In genomic region chr11:107397357-107397756, GRCh38 we compare ENCODE assay signal across 14 cellular contexts.
DNase-seq lines count a peak whose midpoint lies in the region; ATAC-seq, FAIRE-seq and TF ChIP-seq lines count a peak whose summit lies in the region.
"Had no signal": no experiment of that assay in that cellular context is flagged by ENCODE, and none has a peak within 500 bp of the region (broad histone marks: within the 10 kb centered on the region; RNA-seq: fewer than 3 reads in every experiment).

No MANE protein-coding gene starts in this region.

- no peak for FAIRE-seq in A549 (lab: Jason Lieb, UNC)
- FAIRE-seq: GM19239 had no signal

- H3K36me3 Mint-ChIP-seq in activated CD8-positive, alpha-beta T cell treated with anti-CD3 and anti-CD28 coated beads, Interleukin-2, amount 10 ng/mL, durations not matched to agents 7 days and 5 days (ENCODE audit: low read depth), result peaks cover 34% of the 10 kb centered on the region

- DNase-seq in A549 (ENCODE audit: low read depth in 1 of 2, low spot score in 1 of 2), result peak in 1 of 2 experiments; percentile 16
- peak; percentile 1 for DNase-seq in astrocyte of the hippocampus (ENCODE audit: low read depth, low spot score)
- peak; percentile 40 for DNase-seq in iPS-NIHi11 (ENCODE audit: low spot score)
- DNase-seq in OCI-M2 (lab: John Stamatoyannopoulos, UW; ENCODE audit: unreplicated experiment), result no peak
- no peak for DNase-seq in activated CD8-positive, alpha-beta T cell treated with anti-CD3 and anti-CD28 coated beads, Interleukin-2, amount 10 ng/mL, durations not matched to agents 7 days and 5 days
- DNase-seq: sigmoid colon; stimulated activated CD4-positive, alpha-beta T cell treated with anti-CD3 and anti-CD28 coated beads, Interleukin-4, amount 100 ng/mL, for 1 hour; thyroid gland had no signal

- no peaks in the 10 kb centered on the region for H3K4me1 Mint-ChIP-seq in activated CD8-positive, alpha-beta T cell treated with anti-CD3 and anti-CD28 coated beads, Interleukin-2, amount 10 ng/mL, durations not matched to agents 7 days and 5 days (ENCODE audit: low read depth)

- H3K9me3 ChIP-seq in A549 (no peaks in the 10 kb centered on the region), HEK293 (ENCODE audit: control insufficient read depth, insufficient read depth, low read depth, low read length) (no peaks in the 10 kb centered on the region)
- H3K9me3 ChIP-seq: sigmoid colon, thyroid gland had no signal

- no peak for TF ChIP-seq CTCF in A549 (IDR thresholded peaks at IDR 0.05)
- TF ChIP-seq CTCF in HEK293 (tag by site-specific recombination; IDR thresholded peaks at IDR 0.05), result no peak

- no peak for TF ChIP-seq POLR2A in A549 (IDR thresholded peaks at IDR 0.05; ENCODE audit: low read length)

- H3K4me3 ChIP-seq in A549, result no peak overlapping the region
- H3K4me3 ChIP-seq in HEK293 (ENCODE audit: low read depth, low read length), result no peak overlapping the region
- H3K4me3 ChIP-seq: coronary artery, sigmoid colon, thyroid gland had no signal

- no peak overlapping the region for H3K4me3 Mint-ChIP-seq in activated CD8-positive, alpha-beta T cell treated with anti-CD3 and anti-CD28 coated beads, Interleukin-2, amount 10 ng/mL, durations not matched to agents 7 days and 5 days

- no peak overlapping the region for H3K27ac Mint-ChIP-seq in activated CD8-positive, alpha-beta T cell treated with anti-CD3 and anti-CD28 coated beads, Interleukin-2, amount 10 ng/mL, durations not matched to agents 7 days and 5 days

- H3K27ac ChIP-seq in A549 (peak overlapping the region; percentile 14 to 49; a peak in 2 of 6 replicates), HEK293 (ENCODE audit: extremely low read depth, low read depth, low read length) (no peak overlapping the region)
- H3K27ac ChIP-seq: coronary artery, sigmoid colon, thyroid gland had no signal

- no peak for TF ChIP-seq RAD21 in A549 (conservative IDR thresholded peaks at IDR 0.05 in 1 of 2, IDR thresholded peaks at IDR 0.05 in 1 of 2)

- H3K27me3 Mint-ChIP-seq in activated CD8-positive, alpha-beta T cell treated with anti-CD3 and anti-CD28 coated beads, Interleukin-2, amount 10 ng/mL, durations not matched to agents 7 days and 5 days (ENCODE audit: low read depth), result no peaks in the 10 kb centered on the region

- no peak for ATAC-seq in A549
- ATAC-seq in HG02588 (IDR thresholded peaks at IDR 0.05; ENCODE audit: unreplicated experiment), result no peak
- no peak for ATAC-seq in activated CD8-positive, alpha-beta T cell treated with anti-CD3 and anti-CD28 coated beads, Interleukin-2, amount 10 ng/mL, durations not matched to agents 7 days and 5 days
- ATAC-seq in GM18873 (IDR thresholded peaks at IDR 0.05; ENCODE audit: low FRiP score, unreplicated experiment), result no peak
- ATAC-seq: SK-N-SH treated with all-trans-retinoic acid at 6 μM for 48 hours had no signal

- TF ChIP-seq EP300 in A549 (IDR thresholded peaks at IDR 0.05), result no peak

- no peak overlapping the region for H3K4me2 ChIP-seq in A549

- H3K36me3 ChIP-seq in HEK293 (ENCODE audit: control insufficient read depth in 2 of 2, insufficient read depth in 1 of 2, low read length in 2 of 2), result peaks cover 0 to 8% of the 10 kb centered on the region in 2 experiments; a peak in 1 of 3 replicates

- H3K4me1 ChIP-seq in A549 (peaks cover 7% of the 10 kb centered on the region; the same call in 2 of the 3 replicates), HEK293 (ENCODE audit: control insufficient read depth, insufficient read depth, low read length) (no peaks in the 10 kb centered on the region)
- H3K4me1 ChIP-seq: sigmoid colon, thyroid gland had no signal

- no peaks in the 10 kb centered on the region for H3K9me3 Mint-ChIP-seq in activated CD8-positive, alpha-beta T cell treated with anti-CD3 and anti-CD28 coated beads, Interleukin-2, amount 10 ng/mL, durations not matched to agents 7 days and 5 days (ENCODE audit: insufficient read depth)

- WGBS in A549 (ENCODE audit: missing lambda C conversion rate), result no CpG with 5 or more reads among the region's 4 CpGs

- CTCF ChIA-PET in A549 (lab: Yijun Ruan, JAX) (interaction anchor here (1.5 kb wide), 1 partner anchor 12 kb away, joined by 3 read pairs; no protein-coding TSS in a partner anchor), HEK293 (lab: Yijun Ruan, JAX) (no interaction called here)
- CTCF ChIA-PET in activated CD8-positive, alpha-beta T cell treated with anti-CD3 and anti-CD28 coated beads, Interleukin-2, amount 10 ng/mL, durations not matched to agents 7 days and 5 days (lab: Charles Lee), result no interaction called here

- POLR2A ChIA-PET in A549 (lab: Yijun Ruan, JAX), result no interaction called here
- POLR2A ChIA-PET in HEK293 (lab: Yijun Ruan, JAX), result no interaction called here
- POLR2A ChIA-PET in activated CD8-positive, alpha-beta T cell treated with anti-CD3 and anti-CD28 coated beads, Interleukin-2, amount 10 ng/mL, durations not matched to agents 7 days and 5 days (lab: Charles Lee), result no interaction called here

TF ChIP-seq in A549, 52 proteins besides CTCF, POLR2A, EP300 and RAD21 (continues in another document):
- TF ChIP-seq SMC3 (IDR thresholded peaks at IDR 0.05) (no peak), FOSL2 (IDR thresholded peaks at IDR 0.05) (no peak), FOSL2 (CRISPR knock-in tag; IDR thresholded peaks at IDR 0.05) (no peak), HDAC2 (IDR thresholded peaks at IDR 0.05) (no peak), HOXB13 (CRISPR knock-in tag; IDR thresholded peaks at IDR 0.05; ENCODE audit: low read depth) (no peak), FOXS1 (CRISPR knock-in tag; IDR thresholded peaks at IDR 0.05) (no peak), JUNB (IDR thresholded peaks at IDR 0.05) (no peak), HMGXB4 (CRISPR knock-in tag; IDR thresholded peaks at IDR 0.05; ENCODE audit: borderline replicate concordance) (no peak), CHD4 (IDR thresholded peaks at IDR 0.05; ENCODE audit: borderline replicate concordance) (no peak), KDM1A (IDR thresholded peaks at IDR 0.05; ENCODE audit: low read depth) (no peak), FOSB (CRISPR knock-in tag; IDR thresholded peaks at IDR 0.05) (no peak), EHF (CRISPR knock-in tag; IDR thresholded peaks at IDR 0.05) (no peak)

TF ChIP-seq in HEK293, 187 proteins besides CTCF, POLR2A, EP300 and RAD21 (continues in another document):
- TF ChIP-seq GLI4 (tag by site-specific recombination; IDR thresholded peaks at IDR 0.05), result no peak
- no peak for TF ChIP-seq INSM2 (tag by site-specific recombination; IDR thresholded peaks at IDR 0.05)
- TF ChIP-seq REPIN1 (tag by site-specific recombination; IDR thresholded peaks at IDR 0.05; ENCODE audit: low read depth), result no peak
- TF ChIP-seq ZBTB7A (tag by site-specific recombination; IDR thresholded peaks at IDR 0.05; ENCODE audit: low read depth), result no peak
- no peak for TF ChIP-seq ZNF138 (tag by site-specific recombination; IDR thresholded peaks at IDR 0.05; ENCODE audit: borderline replicate concordance)
- TF ChIP-seq SP2 (tag by site-specific recombination; IDR thresholded peaks at IDR 0.05), result no peak
- TF ChIP-seq BCL11B (tag by site-specific recombination; IDR thresholded peaks at IDR 0.05; ENCODE audit: low read depth), result no peak
- no peak for TF ChIP-seq ZNF354C (tag by site-specific recombination; IDR thresholded peaks at IDR 0.05; ENCODE audit: borderline replicate concordance, low read depth)
- no peak for TF ChIP-seq ZNF10 (tag by site-specific recombination; IDR thresholded peaks at IDR 0.05)
- no peak for TF ChIP-seq ZNF837 (tag by site-specific recombination; IDR thresholded peaks at IDR 0.05)
- no peak for TF ChIP-seq ZNF26 (tag by site-specific recombination; IDR thresholded peaks at IDR 0.05)
- TF ChIP-seq ZFP37 (tag by site-specific recombination; IDR thresholded peaks at IDR 0.05), result no peak

Comparison
In these comparisons a context has a peak if more than half of its experiments do, and no peak if none do; other contexts are left out.
1. DNase-seq: peak in astrocyte of the hippocampus (single experiment) and iPS-NIHi11 (single experiment); none in OCI-M2 (single experiment) and activated CD8-positive, alpha-beta T cell treated with anti-CD3 and anti-CD28 coated beads, Interleukin-2, amount 10 ng/mL, durations not matched to agents 7 days and 5 days (single experiment).